9 cellular contexts compared by ENCODE assay signal in genomic region chr10:33772370-33773331, GRCh38.
A peak's percentile ranks its signal among the peaks of the same experiment; 100 is the strongest.
DNase-seq lines count a peak whose midpoint lies in the region; TF ChIP-seq lines count a peak whose summit lies in the region.
"Had no signal": no experiment of that assay in that cellular context is flagged by ENCODE, and none has a peak within 500 bp of the region (broad histone marks: within the 10 kb centered on the region; RNA-seq: fewer than 3 reads in every experiment).

No MANE protein-coding gene starts in this region.

- DNase-seq in DMS53 (lab: John Stamatoyannopoulos, UW) (peak; percentile 21), DMS53 treated with DMSO at 0.1 percent for 48 hours (lab: John Stamatoyannopoulos, UW; ENCODE audit: unreplicated experiment) (no peak), adipocyte (ENCODE audit: low read depth) (no peak), smooth muscle cell (lab: John Stamatoyannopoulos, UW; ENCODE audit: unreplicated experiment) (no peak), KG1 (lab: John Stamatoyannopoulos, UW) (no peak), MM.1S (no peak)
- no peak for DNase-seq in stimulated activated CD4-positive, alpha-beta T cell treated with anti-CD3 and anti-CD28 coated beads, Interleukin-4, amount 100 ng/mL, for 24 hours
- DNase-seq: cortex of kidney had no signal

- H4K20me1 ChIP-seq in smooth muscle cell (ENCODE audit: low read depth) (no peaks in the 10 kb centered on the region), MM.1S (ENCODE audit: insufficient read depth, low read length) (no peaks in the 10 kb centered on the region)

- H2AFZ ChIP-seq in smooth muscle cell (ENCODE audit: low read depth) = peak overlapping the region; percentile 73
- H2AFZ ChIP-seq in MM.1S (ENCODE audit: low read length) = no peak overlapping the region

- H3K27ac ChIP-seq in iPS-18a (ENCODE audit: low read length) = peak overlapping the region; percentile 60
- H3K27ac ChIP-seq in smooth muscle cell (ENCODE audit: low read depth) = no peak overlapping the region
- no peak overlapping the region for H3K27ac ChIP-seq in MM.1S (ENCODE audit: low read length)

- no peak overlapping the region for H3K9ac ChIP-seq in adipocyte (ENCODE audit: low read length)
- H3K9ac ChIP-seq in iPS-18a (ENCODE audit: low read length) = peak overlapping the region; percentile 31
- no peak overlapping the region for H3K9ac ChIP-seq in smooth muscle cell (ENCODE audit: low read depth)
- H3K9ac ChIP-seq in MM.1S (ENCODE audit: low read length) = no peak overlapping the region

- H3K4me3 ChIP-seq in adipocyte (ENCODE audit: low read length) = peak overlapping the region; percentile 47
- H3K4me3 ChIP-seq in iPS-18a (ENCODE audit: low read length) = peak overlapping the region; percentile 40
- H3K4me3 ChIP-seq in smooth muscle cell = no peak overlapping the region
- no peak overlapping the region for H3K4me3 ChIP-seq in MM.1S (ENCODE audit: low read length)

- H3K4me2 ChIP-seq in smooth muscle cell (peak overlapping the region; percentile 69), MM.1S (ENCODE audit: low read depth, low read length) (no peak overlapping the region)

- H3K79me2 ChIP-seq in smooth muscle cell (ENCODE audit: low read depth) (no peaks in the 10 kb centered on the region), MM.1S (ENCODE audit: low read length) (no peaks in the 10 kb centered on the region)

- H3F3A ChIP-seq in smooth muscle cell (ENCODE audit: low read depth) (no peaks in the 10 kb centered on the region), MM.1S (ENCODE audit: insufficient read depth, low read length) (no peaks in the 10 kb centered on the region)

- H3K9me3 ChIP-seq in adipocyte (ENCODE audit: control insufficient read depth, low read length) (no peaks in the 10 kb centered on the region), iPS-18a (ENCODE audit: control insufficient read depth, low read depth, low read length) (no peaks in the 10 kb centered on the region), smooth muscle cell (replicated peaks; ENCODE audit: low read depth) (no peaks in the 10 kb centered on the region), MM.1S (replicated peaks; ENCODE audit: insufficient read depth, low read length) (no peaks in the 10 kb centered on the region)

- no peak for TF ChIP-seq CTCF in smooth muscle cell (IDR thresholded peaks at IDR 0.05; ENCODE audit: borderline replicate concordance, insufficient read depth, poor library complexity, severe bottlenecking)
- TF ChIP-seq CTCF in MM.1S (IDR thresholded peaks at IDR 0.05; ENCODE audit: low read length) = no peak

- no peaks in the 10 kb centered on the region for H3K9me2 ChIP-seq in MM.1S (replicated peaks; ENCODE audit: insufficient read depth, low read length)

- H3K4me1 ChIP-seq in adipocyte (ENCODE audit: control insufficient read depth, insufficient read depth, low read length) (peaks cover 7% of the 10 kb centered on the region), iPS-18a (ENCODE audit: control insufficient read depth, low read depth, low read length) (peaks cover 24% of the 10 kb centered on the region), smooth muscle cell (ENCODE audit: low read depth) (peaks cover 6% of the 10 kb centered on the region), MM.1S (ENCODE audit: low read length) (no peaks in the 10 kb centered on the region)

- H3K27me3 ChIP-seq in adipocyte (replicated peaks; ENCODE audit: control insufficient read depth, insufficient read depth, low read length) = no peaks in the 10 kb centered on the region
- no peaks in the 10 kb centered on the region for H3K27me3 ChIP-seq in iPS-18a (ENCODE audit: control insufficient read depth, insufficient read depth, low read length)
- H3K27me3 ChIP-seq in smooth muscle cell (ENCODE audit: low read depth) = no peaks in the 10 kb centered on the region
- H3K27me3 ChIP-seq in MM.1S (replicated peaks; ENCODE audit: insufficient read depth, low read length) = no peaks in the 10 kb centered on the region

- H3K36me3 ChIP-seq in adipocyte (ENCODE audit: control insufficient read depth, insufficient read depth, low read length, severe bottlenecking) (no peaks in the 10 kb centered on the region), iPS-18a (ENCODE audit: control insufficient read depth, low read depth, low read length) (no peaks in the 10 kb centered on the region), smooth muscle cell (ENCODE audit: low read depth) (no peaks in the 10 kb centered on the region), MM.1S (replicated peaks; ENCODE audit: insufficient read depth, low read length) (no peaks in the 10 kb centered on the region)

- WGBS in smooth muscle cell (ENCODE audit: low lambda C conversion rate) = 48% methylated on average over 19 of the region's 19 CpGs

Comparison
In these comparisons a context has a peak if more than half of its experiments do, and no peak if none do; other contexts are left out.
1. H3K4me3 ChIP-seq: peak in adipocyte (single experiment) and iPS-18a (single experiment); none in smooth muscle cell (single experiment) and MM.1S (single experiment).